Comparison of ENCODE assay signal across 27 cellular contexts in genomic region chr14:97005908-97006307, GRCh38.
"Had no signal": no experiment of that assay in that cellular context is flagged by ENCODE, and none has a peak within 500 bp of the region (broad histone marks: within the 10 kb centered on the region; RNA-seq: fewer than 3 reads in every experiment).

No MANE protein-coding gene starts in this region.

- FAIRE-seq: keratinocyte had no signal

- H3K9ac ChIP-seq: neural progenitor cell had no signal

- H2AFZ ChIP-seq: neural progenitor cell had no signal

- H3K36me3 ChIP-seq: colonic mucosa, neural progenitor cell, prostate gland, sigmoid colon, tibial artery had no signal

- H3K27ac ChIP-seq: colonic mucosa, epithelial cell of prostate, neural progenitor cell, prostate gland, sigmoid colon, testis, tibial artery had no signal

- H3K9me3 Mint-ChIP-seq: type B pancreatic cell had no signal

- H3K27me3 ChIP-seq: colonic mucosa, neural progenitor cell, sigmoid colon, testis, tibial artery had no signal

- H3K4me3 Mint-ChIP-seq: dendritic cell treated with granulocyte-macrophage colony-stimulating factor and Interleukin-4, amounts not matched to agents 40 ng/mL and 50 ng/mL, for 4 days; endodermal cell; immature natural killer cell; memory B cell; natural killer cell; neural progenitor cell; stimulated activated memory B cell treated with anti-CD40 and anti-IgM and Interleukin-4, amounts not matched to agents 10 μg/mL and 1 μg/mL and 100 μg/mL, for 72 hours; type B pancreatic cell had no signal

- H3K36me3 Mint-ChIP-seq: immature natural killer cell; memory B cell; natural killer cell; stimulated activated memory B cell treated with anti-CD40 and anti-IgM and Interleukin-4, amounts not matched to agents 10 μg/mL and 1 μg/mL and 100 μg/mL, for 72 hours; type B pancreatic cell had no signal

- H3K4me1 Mint-ChIP-seq: endodermal cell; immature natural killer cell; natural killer cell; neural progenitor cell; stimulated activated memory B cell treated with anti-CD40 and anti-IgM and Interleukin-4, amounts not matched to agents 10 μg/mL and 1 μg/mL and 100 μg/mL, for 72 hours had no signal

- H3K27ac Mint-ChIP-seq: dendritic cell treated with granulocyte-macrophage colony-stimulating factor and Interleukin-4, amounts not matched to agents 40 ng/mL and 50 ng/mL, for 4 days; endodermal cell; immature natural killer cell; memory B cell; natural killer cell; neural progenitor cell; stimulated activated memory B cell treated with anti-CD40 and anti-IgM and Interleukin-4, amounts not matched to agents 10 μg/mL and 1 μg/mL and 100 μg/mL, for 72 hours; type B pancreatic cell had no signal

- H3K4me1 ChIP-seq: colonic mucosa, neural progenitor cell, prostate gland, testis, tibial artery had no signal

- H3K4me2 ChIP-seq: neural progenitor cell had no signal

- H3K4me3 ChIP-seq: colonic mucosa, lung, neural progenitor cell, prostate gland, sigmoid colon, testis, tibial artery had no signal

- DNase-seq: colonic mucosa; effector CD8-positive, alpha-beta T cell; endodermal cell; foreskin fibroblast; hypothalamus; immature natural killer cell; natural killer cell; nucleus accumbens; right cardiac atrium; sigmoid colon; stimulated activated CD4-positive, alpha-beta T cell treated with anti-CD3 and anti-CD28 coated beads, Interleukin-2, amount 100 ng/mL, for 24 hours; stimulated activated CD4-positive, alpha-beta T cell treated with anti-CD3 and anti-CD28 coated beads, Interleukin-4, amount 100 ng/mL, for 4 hours; stimulated activated naive CD8-positive, alpha-beta T cell treated with anti-CD3 and anti-CD28 coated beads, Interleukin-15, Interleukin-2, amounts not matched to agents 100 U/mL and 50 U/mL, for 24 hours; substantia nigra; testis; tibial artery had no signal

- H3K9me3 ChIP-seq: colonic mucosa, prostate gland, sigmoid colon, testis, tibial artery had no signal

- ATAC-seq: esophagus mucosa; left lobe of liver; natural killer cell; right cardiac atrium; stimulated activated memory B cell treated with anti-CD40 and anti-IgM and Interleukin-4, amounts not matched to agents 10 μg/mL and 1 μg/mL and 100 μg/mL, for 72 hours; stimulated activated naive CD8-positive, alpha-beta T cell treated with anti-CD3 and anti-CD28 coated beads, Interleukin-15, Interleukin-2, amounts not matched to agents 100 U/mL and 50 U/mL, for 24 hours had no signal
